Comparison of ENCODE assay signal across 15 cellular contexts in genomic region chr2:37658682-37659081, GRCh38. TPM values are rescaled to one million over a fixed set of nuclear protein-coding genes. Genes with fewer than 3 reads are reported as not detected.
A peak's percentile ranks its signal among the peaks of the same experiment; 100 is the strongest.
DNase-seq lines count a peak whose midpoint lies in the region; ATAC-seq and TF ChIP-seq lines count a peak whose summit lies in the region.
"Had no signal": no experiment of that assay in that cellular context is flagged by ENCODE, and none has a peak within 500 bp of the region (broad histone marks: within the 10 kb centered on the region; RNA-seq: fewer than 3 reads in every experiment).

No MANE protein-coding gene starts in this region.

- no peaks in the 10 kb centered on the region for H3K9me2 ChIP-seq in SK-N-SH
- no peaks in the 10 kb centered on the region for H3K9me2 ChIP-seq in hepatocyte (replicated peaks; ENCODE audit: insufficient read depth)

- TF ChIP-seq RAD21 in SK-N-SH (IDR thresholded peaks at IDR 0.05; ENCODE audit: low read length) = no peak

- H3K27me3 ChIP-seq in SK-N-SH (ENCODE audit: insufficient read depth) = no peaks in the 10 kb centered on the region
- no peaks in the 10 kb centered on the region for H3K27me3 ChIP-seq in hepatocyte
- no peaks in the 10 kb centered on the region for H3K27me3 ChIP-seq in skeletal muscle tissue (ENCODE audit: control insufficient read depth in 3 of 3, insufficient read depth in 3 of 3, low read length in 3 of 3)
- H3K27me3 ChIP-seq: cardiac muscle cell, thyroid gland had no signal

- H3K79me2 ChIP-seq in SK-N-SH (ENCODE audit: insufficient read depth) (peaks cover 99% of the 10 kb centered on the region), hepatocyte (peaks cover 91% of the 10 kb centered on the region)

- POLR2A ChIA-PET in SK-N-SH (lab: Yijun Ruan, JAX) = no interaction called here

- TF ChIP-seq CTCF in SK-N-SH (IDR thresholded peaks at IDR 0.05) (no peak), VCaP (conservative IDR thresholded peaks at IDR 0.05) (no peak), hepatocyte (IDR thresholded peaks at IDR 0.05; ENCODE audit: poor library complexity) (no peak)

- DNase-seq in SK-N-SH (no peak), hepatocyte (ENCODE audit: low spot score) (no peak), NCI-H526 (lab: John Stamatoyannopoulos, UW) (no peak), DMS153 (lab: John Stamatoyannopoulos, UW) (no peak), HCEC 1CT (no peak)
- DNase-seq: 8988T; activated CD4-positive, CD25-positive, alpha-beta regulatory T cell treated with anti-CD3 and anti-CD28 coated beads, Interleukin-2, amount 50 U/mL, for 72 hours; NCI-H1436 treated with DMSO at 0.1 percent for 48 hours; retina; thyroid gland had no signal

- H4K20me1 ChIP-seq in SK-N-SH (ENCODE audit: insufficient read depth) (peaks cover 90% of the 10 kb centered on the region), hepatocyte (ENCODE audit: insufficient read depth, poor library complexity, severe bottlenecking) (no peaks in the 10 kb centered on the region)

- H3K4me3 ChIP-seq in SK-N-SH (ENCODE audit: low read depth in 2 of 2, low read length in 1 of 2) (no peak overlapping the region), hepatocyte (no peak overlapping the region), skeletal muscle tissue (ENCODE audit: low read length in 3 of 3) (no peak overlapping the region)
- H3K4me3 ChIP-seq: cardiac muscle cell, SK-N-MC, thyroid gland had no signal

- WGBS in SK-N-SH (ENCODE audit: low lambda C conversion rate) = 98% methylated on average over 3 of the region's 3 CpGs
- WGBS in hepatocyte (ENCODE audit: low lambda C conversion rate, missing lambda C conversion rate) = 46% methylated on average over 3 of the region's 3 CpGs

- H3K9ac ChIP-seq in SK-N-SH = no peak overlapping the region
- H3K9ac ChIP-seq in skeletal muscle tissue (ENCODE audit: low read depth in 1 of 3, low read length in 3 of 3) = no peak overlapping the region

- H3K36me3 ChIP-seq in SK-N-SH (replicated peaks in 1 of 2; ENCODE audit: control insufficient read depth in 1 of 2, insufficient read depth in 2 of 2, low read length in 1 of 2) (peaks cover 43 to 87% of the 10 kb centered on the region in 2 experiments), hepatocyte (replicated peaks; ENCODE audit: insufficient read depth, low read depth) (no peaks in the 10 kb centered on the region), skeletal muscle tissue (ENCODE audit: control insufficient read depth in 3 of 3, insufficient read depth in 3 of 3, low read length in 3 of 3) (peaks cover 0 to 2% (median 0%) of the 10 kb centered on the region in 3 donors)
- H3K36me3 ChIP-seq: thyroid gland had no signal

- H2AFZ ChIP-seq in SK-N-SH (ENCODE audit: low read depth) (no peak overlapping the region), hepatocyte (no peak overlapping the region)

- H3F3A ChIP-seq in SK-N-SH (replicated peaks; ENCODE audit: insufficient read depth) = peaks cover 40% of the 10 kb centered on the region

- no peak for TF ChIP-seq EP300 in SK-N-SH (IDR thresholded peaks at IDR 0.05; ENCODE audit: borderline replicate concordance in 1 of 2, low read depth in 1 of 2, low read length in 1 of 2)

- H3K4me1 ChIP-seq in SK-N-SH (ENCODE audit: control insufficient read depth in 1 of 2, insufficient read depth in 2 of 2, low read depth in 1 of 2, low read length in 1 of 2) (peaks cover 59 to 67% of the 10 kb centered on the region in 2 experiments), hepatocyte (ENCODE audit: insufficient read depth) (peaks cover 32% of the 10 kb centered on the region), skeletal muscle tissue (ENCODE audit: control insufficient read depth in 3 of 3, insufficient read depth in 3 of 3, low read length in 3 of 3) (peaks cover 57 to 67% (median 64%) of the 10 kb centered on the region in 3 donors)

- no peak overlapping the region for H3K4me2 ChIP-seq in SK-N-SH
- H3K4me2 ChIP-seq in hepatocyte = peak overlapping the region; percentile 3

- CTCF ChIA-PET in SK-N-SH (lab: Yijun Ruan, JAX) = interaction anchor here (0.9 to 2.9 kb wide), 5 partner anchors 8 to 244 kb away, joined by 3 to 11 read pairs (median 6); no protein-coding TSS in a partner anchor

- peak overlapping the region in 1 of 2 experiments; percentile 44; a peak in 3 of 4 replicates for H3K27ac ChIP-seq in SK-N-SH (ENCODE audit: low read depth in 2 of 2, low read length in 1 of 2)
- H3K27ac ChIP-seq in VCaP = peak overlapping the region; percentile 64
- H3K27ac ChIP-seq in hepatocyte = no peak overlapping the region
- H3K27ac ChIP-seq in skeletal muscle tissue (ENCODE audit: low read depth, low read length) = peak overlapping the region; percentile 70
- H3K27ac ChIP-seq: cardiac muscle cell, SK-N-MC, thyroid gland had no signal

- H3K9me3 ChIP-seq in SK-N-SH (no peaks in the 10 kb centered on the region), hepatocyte (ENCODE audit: low read depth) (no peaks in the 10 kb centered on the region), skeletal muscle tissue (ENCODE audit: control insufficient read depth in 3 of 3, low read length in 3 of 3) (no peaks in the 10 kb centered on the region)
- H3K9me3 ChIP-seq: thyroid gland had no signal

- ATAC-seq in SK-N-SH treated with all-trans-retinoic acid at 6 μM for 48 hours = no peak

TF ChIP-seq in SK-N-SH, 30 proteins besides CTCF, POLR2A, EP300 and RAD21:
- TF ChIP-seq GATA2 (CRISPR knock-in tag; IDR thresholded peaks at IDR 0.05) = peak; percentile 20; the same call in 1 of the 2 replicates
- TF ChIP-seq NFIC (IDR thresholded peaks at IDR 0.05; ENCODE audit: borderline replicate concordance) = no peak

TF ChIP-seq in SK-N-SH treated with all-trans-retinoic acid at 6 μM for 48 hours, 23 proteins besides CTCF, POLR2A, EP300 and RAD21 (continues in another document):
- TF ChIP-seq CSRNP3 (CRISPR knock-in tag; IDR thresholded peaks at IDR 0.05) (no peak), POU6F1 (CRISPR knock-in tag; IDR thresholded peaks at IDR 0.05; ENCODE audit: borderline replicate concordance, low read depth) (no peak), OSR1 (CRISPR knock-in tag; IDR thresholded peaks at IDR 0.05) (no peak), ZNF565 (CRISPR knock-in tag; conservative IDR thresholded peaks at IDR 0.05; ENCODE audit: low read depth) (no peak), GLIS3 (CRISPR knock-in tag; IDR thresholded peaks at IDR 0.05) (no peak), ZNF8 (CRISPR knock-in tag; IDR thresholded peaks at IDR 0.05) (no peak), CSDC2 (CRISPR knock-in tag; IDR thresholded peaks at IDR 0.05) (no peak), ZC3H10 (CRISPR knock-in tag; IDR thresholded peaks at IDR 0.05) (no peak), ARNTL (CRISPR knock-in tag; IDR thresholded peaks at IDR 0.05; ENCODE audit: borderline replicate concordance, low read depth) (no peak)
- TF ChIP-seq, protein P1, sequence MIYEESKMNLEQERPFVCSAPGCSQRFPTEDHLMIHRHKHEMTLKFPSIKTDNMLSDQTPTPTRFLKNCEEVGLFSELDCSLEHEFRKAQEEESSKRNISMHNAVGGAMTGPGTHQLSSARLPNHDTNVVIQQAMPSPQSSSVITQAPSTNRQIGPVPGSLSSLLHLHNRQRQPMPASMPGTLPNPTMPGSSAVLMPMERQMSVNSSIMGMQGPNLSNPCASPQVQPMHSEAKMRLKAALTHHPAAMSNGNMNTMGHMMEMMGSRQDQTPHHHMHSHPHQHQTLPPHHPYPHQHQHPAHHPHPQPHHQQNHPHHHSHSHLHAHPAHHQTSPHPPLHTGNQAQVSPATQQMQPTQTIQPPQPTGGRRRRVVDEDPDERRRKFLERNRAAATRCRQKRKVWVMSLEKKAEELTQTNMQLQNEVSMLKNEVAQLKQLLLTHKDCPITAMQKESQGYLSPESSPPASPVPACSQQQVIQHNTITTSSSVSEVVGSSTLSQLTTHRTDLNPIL (CRISPR knock-in tag; IDR thresholded peaks at IDR 0.05; ENCODE audit: low read depth) = no peak

RNA-seq across cellular contexts. Expression of gene CDC42EP3, which starts 12.8 kb away (rescaled TPM):
- polyA plus RNA-seq in SK-N-SH (2012; rRNA removed) = 87.5 and 105 TPM in 2 replicates
- 92.7 and 103 TPM in 2 replicates for polyA plus RNA-seq in SK-N-SH (2012; cell fraction: cytosol; rRNA removed)
- 70.1 and 83.8 TPM in 2 replicates for polyA plus RNA-seq in SK-N-SH (2012; cell fraction: nucleus; rRNA removed)
- total RNA-seq in hepatocyte = 19.3 and 26.4 TPM in 2 replicates
- polyA plus RNA-seq in hepatocyte = 31.7 and 33.0 TPM in 2 replicates
- 3.7 TPM for total RNA-seq in skeletal muscle tissue
